Comparison of ENCODE assay signal across 2 cellular contexts in genomic region chr14:68682166-68683103, GRCh38.
A peak's percentile ranks its signal among the peaks of the same experiment; 100 is the strongest.
TF ChIP-seq lines count a peak whose summit lies in the region.

No MANE protein-coding gene starts in this region.

TF ChIP-seq in HCT116, 20 proteins besides CTCF, POLR2A, EP300 and RAD21 (continued from another document):
- TF ChIP-seq REST (IDR thresholded peaks at IDR 0.05; ENCODE audit: low read depth): no peak
- TF ChIP-seq CEBPB (IDR thresholded peaks at IDR 0.05; ENCODE audit: low read depth): peak; percentile 75

TF ChIP-seq in SK-N-SH, 30 proteins besides CTCF, POLR2A, EP300 and RAD21 (continued from another document):
- TF ChIP-seq REST (IDR thresholded peaks at IDR 0.05; ENCODE audit: low read depth, low read length) (no peak), TEAD4 (IDR thresholded peaks at IDR 0.05; ENCODE audit: borderline replicate concordance, insufficient read depth) (peak; percentile 92), IRF3 (IDR thresholded peaks at IDR 0.05; ENCODE audit: low read depth, low read length) (no peak), MEF2A (IDR thresholded peaks at IDR 0.05; ENCODE audit: borderline replicate concordance, low read depth) (peak; percentile 80; the same call in 1 of the 2 replicates), GATA2 (CRISPR knock-in tag; IDR thresholded peaks at IDR 0.05) (no peak), RXRA (IDR thresholded peaks at IDR 0.05; ENCODE audit: borderline replicate concordance, low read depth) (peak; percentile 59; the same call in 1 of the 2 replicates), NRF1 (IDR thresholded peaks at IDR 0.05; ENCODE audit: low read depth, low read length) (no peak), GABPA (IDR thresholded peaks at IDR 0.05; ENCODE audit: low read depth) (0 out of 2 replicates have a peak, but pooled peaks have one; percentile 24), RCOR1 (IDR thresholded peaks at IDR 0.05; ENCODE audit: low read length) (no peak), POLR2AphosphoS5 (IDR thresholded peaks at IDR 0.05; ENCODE audit: low read depth, low read length) (peak; percentile 51; the same call in 1 of the 2 replicates), RFX5 (IDR thresholded peaks at IDR 0.05; ENCODE audit: low read length) (no peak), EZH2phosphoT487 (IDR thresholded peaks at IDR 0.05; ENCODE audit: borderline replicate concordance, low read depth) (no peak), SIN3A (IDR thresholded peaks at IDR 0.05; ENCODE audit: borderline replicate concordance, low read depth, low read length) (peak; percentile 82; the same call in 1 of the 2 replicates), ZBTB33 (IDR thresholded peaks at IDR 0.05; ENCODE audit: borderline replicate concordance, low read depth) (peak; percentile 69; the same call in 1 of the 2 replicates), MAX (IDR thresholded peaks at IDR 0.05; ENCODE audit: low read depth) (no peak), NFIC (IDR thresholded peaks at IDR 0.05; ENCODE audit: borderline replicate concordance) (peak; percentile 84), FOXM1 (IDR thresholded peaks at IDR 0.05; ENCODE audit: low read depth) (peak; percentile 78; the same call in 1 of the 2 replicates), TAF1 (IDR thresholded peaks at IDR 0.05; ENCODE audit: borderline replicate concordance, low read depth, low read length) (no peak), JUND (IDR thresholded peaks at IDR 0.05) (peak; percentile 94), SMC3 (IDR thresholded peaks at IDR 0.05; ENCODE audit: low read depth, low read length) (0 out of 2 replicates have a peak, but pooled peaks have one; percentile 4)
